8 cellular contexts compared by ENCODE assay signal in the genomic region with DNA sequence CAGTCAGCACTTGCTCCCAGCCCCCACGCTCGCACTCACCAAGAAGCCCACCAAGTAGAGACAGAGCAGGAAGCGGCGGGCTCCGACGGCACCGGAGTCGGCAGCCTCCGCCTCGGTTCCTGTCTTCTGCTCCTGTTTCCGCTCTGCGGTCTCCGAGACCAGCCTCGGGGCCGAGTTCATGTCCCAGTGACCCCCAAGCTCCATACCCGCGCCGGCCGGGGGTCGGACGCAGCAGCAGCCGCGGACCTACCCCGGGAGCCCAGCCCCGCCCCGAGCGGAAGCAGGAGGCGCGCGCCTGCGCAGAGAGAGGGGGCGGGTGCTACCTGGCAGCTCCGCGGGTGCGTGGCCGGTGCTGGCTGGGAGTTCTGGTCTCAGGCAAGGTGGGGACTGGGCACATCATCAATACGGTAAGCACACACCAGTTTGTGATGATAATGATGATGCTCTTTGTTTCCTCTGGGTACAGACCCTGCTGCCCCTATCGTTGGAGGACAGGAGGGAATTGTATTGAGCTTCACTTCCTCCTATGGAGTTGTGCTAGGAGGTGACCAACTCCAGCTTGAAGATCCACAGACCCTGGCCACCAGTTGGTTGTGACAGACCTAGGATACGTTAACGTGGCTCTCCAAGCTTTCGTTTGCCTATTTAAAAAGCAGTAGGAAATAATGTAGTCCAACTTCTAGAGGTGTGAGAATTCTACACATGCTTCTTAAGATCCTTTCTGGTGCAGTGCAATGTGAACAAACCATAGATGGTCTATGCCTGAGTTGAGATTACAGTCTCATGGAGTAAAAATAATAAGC. TPM values are rescaled to one million over a fixed set of nuclear protein-coding genes. Genes with fewer than 3 reads are reported as not detected.
DNase-seq lines count a peak whose midpoint lies in the region; ATAC-seq and TF ChIP-seq lines count a peak whose summit lies in the region.

No MANE protein-coding gene starts in this region.

- H3K4me3 ChIP-seq in OCI-LY1 (ENCODE audit: low read depth, low read length, poor library complexity, severe bottlenecking) (peak overlapping the region; percentile 92), esophagus muscularis mucosa (peak overlapping the region; percentile 85 to 95 (median 94)), muscle layer of duodenum (ENCODE audit: low read depth in 1 of 2, low read length in 2 of 2) (peak overlapping the region; percentile 90)

- H3K4me2 ChIP-seq in OCI-LY1 (ENCODE audit: low read length): peak overlapping the region; percentile 97

- peak; percentile 30 for TF ChIP-seq POLR2A in esophagus muscularis mucosa (IDR thresholded peaks at IDR 0.05; ENCODE audit: low read depth)

- no peaks in the 10 kb centered on the region for H4K20me1 ChIP-seq in OCI-LY1 (ENCODE audit: insufficient read depth, low read length)

- DNase-seq in Caki2 (ENCODE audit: low read depth) (peak; percentile 77), activated T-cell treated with anti-CD3 and anti-CD28 coated beads for 48 hours (ENCODE audit: low read depth) (peak; percentile 86), esophagus muscularis mucosa (ENCODE audit: extremely low spot score) (no peak)
- DNase-seq in stimulated activated CD8-positive, alpha-beta memory T cell treated with anti-CD3 and anti-CD28 coated beads, Interleukin-7, amount 100 ng/mL, for 4 hours (ENCODE audit: low read depth in 2 of 2): peak; percentile 65 to 83

- H3K4me1 ChIP-seq in OCI-LY1 (ENCODE audit: insufficient read depth, low read length, severe bottlenecking) (peaks cover 32% of the 10 kb centered on the region), esophagus muscularis mucosa (peaks cover 13 to 25% (median 19%) of the 10 kb centered on the region in 4 donors), muscle layer of duodenum (ENCODE audit: control insufficient read depth in 1 of 2, insufficient read depth in 2 of 2, low read length in 2 of 2) (peaks cover 0 to 9% of the 10 kb centered on the region in 2 donors)

- H3K79me2 ChIP-seq in OCI-LY1 (ENCODE audit: insufficient read depth, low read length): 0 out of 2 replicates have a peak, but pooled peaks cover 17% of the 10 kb centered on the region

- no peak for TF ChIP-seq EP300 in esophagus muscularis mucosa (IDR thresholded peaks at IDR 0.05)

- intact Hi-C loops in esophagus muscularis mucosa (cut with DNase I): no loop called here

- H3K9ac ChIP-seq in OCI-LY1 (ENCODE audit: low read length): peak overlapping the region; percentile 77

- H3K9me3 ChIP-seq in OCI-LY1 (ENCODE audit: low read length) (no peaks in the 10 kb centered on the region), esophagus muscularis mucosa (no peaks in the 10 kb centered on the region), muscle layer of duodenum (ENCODE audit: control insufficient read depth in 1 of 2, low read length in 2 of 2) (no peaks in the 10 kb centered on the region)

- 0% methylated on average over 28 of the region's 41 CpGs for WGBS in esophagus muscularis mucosa

- in situ Hi-C loops in Caki2 (cut with HindIII; ENCODE audit: low pct_unique_long_range_greater_than_20kb, low sequenced_read_pairs): no loop called here

- H3K9me2 ChIP-seq in OCI-LY1 (ENCODE audit: low read depth, low read length): no peaks in the 10 kb centered on the region

- H3K27me3 ChIP-seq in OCI-LY1 (ENCODE audit: insufficient read depth, low read length): no peaks in the 10 kb centered on the region
- H3K27me3 ChIP-seq in esophagus muscularis mucosa: no peaks in the 10 kb centered on the region
- no peaks in the 10 kb centered on the region for H3K27me3 ChIP-seq in muscle layer of duodenum (ENCODE audit: low read depth, low read length)

- no peak for TF ChIP-seq CTCF in OCI-LY1 (IDR thresholded peaks at IDR 0.05; ENCODE audit: low read length)
- TF ChIP-seq CTCF in esophagus muscularis mucosa (IDR thresholded peaks at IDR 0.05): peak in 1 of 3 experiments; percentile 23

- ATAC-seq in GM19452 (IDR thresholded peaks at IDR 0.05; ENCODE audit: unreplicated experiment) (peak; percentile 95), HG03565 (IDR thresholded peaks at IDR 0.05; ENCODE audit: unreplicated experiment) (peak; percentile 84)

- H2AFZ ChIP-seq in OCI-LY1 (ENCODE audit: low read length): peak overlapping the region; percentile 70

- no peaks in the 10 kb centered on the region for H3F3A ChIP-seq in OCI-LY1 (ENCODE audit: insufficient read depth, low read length)

- peaks cover 4% of the 10 kb centered on the region for H3K36me3 ChIP-seq in OCI-LY1 (ENCODE audit: insufficient read depth, low read length)
- peaks cover 0 to 3% (median 1%) of the 10 kb centered on the region in 4 donors for H3K36me3 ChIP-seq in esophagus muscularis mucosa
- H3K36me3 ChIP-seq in muscle layer of duodenum (ENCODE audit: control insufficient read depth in 1 of 2, insufficient read depth in 2 of 2, low read length in 2 of 2): peaks cover 3 to 4% of the 10 kb centered on the region in 2 donors

- H3K27ac ChIP-seq in OCI-LY1 (ENCODE audit: low read depth, low read length, poor library complexity, severe bottlenecking) (no peak overlapping the region), esophagus muscularis mucosa (replicated peaks in 1 of 4) (peak overlapping the region; percentile 73 to 80 (median 77)), muscle layer of duodenum (ENCODE audit: low read length) (peak overlapping the region; percentile 75)

RNA-seq across cellular contexts. Expression of gene TMEM182, which starts 25.0 kb away (rescaled TPM):
- 5.2 and 5.8 TPM in 2 replicates for total RNA-seq in Caki2 (2014; rRNA removed; shearing (Covaris generic); ENCODE audit: low replicate concordance)
- 1 to 10 TPM in 2 of 4 donors, under 1 TPM in 2; 0.17 to 2.8 (median 0.72) TPM for total RNA-seq in esophagus muscularis mucosa
